Comparison of ENCODE assay signal across 8 cellular contexts in the genomic region with DNA sequence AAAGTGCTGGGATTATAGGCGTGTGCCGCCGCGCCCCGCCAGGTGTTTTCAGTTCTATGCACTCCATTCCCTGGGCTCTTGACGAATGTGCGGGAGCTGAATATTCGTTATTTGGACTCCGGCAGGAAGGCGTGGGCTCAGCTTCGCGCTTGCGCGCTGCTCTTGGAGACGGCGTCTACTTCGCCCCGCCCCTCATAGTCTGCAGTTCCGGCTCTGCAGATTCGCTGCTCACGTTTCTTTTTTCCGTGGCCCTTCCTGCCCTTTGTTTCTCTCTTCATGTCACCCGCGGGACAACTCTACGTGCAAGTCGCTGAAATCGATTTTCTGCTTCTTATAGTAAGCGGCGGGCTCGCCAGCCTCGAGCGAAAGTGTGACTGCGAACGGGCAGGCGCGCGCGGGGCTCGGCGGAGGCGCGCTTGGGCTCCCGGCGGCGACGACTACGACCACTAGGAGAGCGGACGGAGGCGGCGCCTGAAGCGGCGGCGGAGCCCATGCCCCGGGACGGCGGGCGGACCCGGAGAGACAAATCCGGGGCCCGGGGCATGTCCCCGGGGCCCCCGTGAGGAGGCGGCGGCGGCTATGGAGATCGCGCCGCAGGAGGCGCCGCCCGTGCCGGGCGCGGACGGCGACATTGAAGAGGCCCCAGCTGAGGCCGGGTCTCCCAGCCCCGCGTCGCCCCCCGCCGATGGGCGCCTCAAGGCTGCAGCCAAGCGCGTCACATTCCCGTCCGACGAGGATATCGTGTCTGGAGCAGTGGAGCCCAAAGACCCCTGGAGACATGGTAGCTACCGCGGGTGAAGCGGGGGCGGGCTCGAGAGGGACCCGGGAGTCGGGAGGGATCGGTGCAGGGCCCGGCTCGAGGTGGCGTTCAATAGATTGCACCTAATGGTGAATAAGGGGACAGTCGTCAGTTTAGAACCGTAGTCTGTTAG. TPM values are rescaled to one million over a fixed set of nuclear protein-coding genes. Genes with fewer than 3 reads are reported as not detected.
DNase-seq lines count a peak whose midpoint lies in the region; ATAC-seq and TF ChIP-seq lines count a peak whose summit lies in the region.

A gene with protein sequence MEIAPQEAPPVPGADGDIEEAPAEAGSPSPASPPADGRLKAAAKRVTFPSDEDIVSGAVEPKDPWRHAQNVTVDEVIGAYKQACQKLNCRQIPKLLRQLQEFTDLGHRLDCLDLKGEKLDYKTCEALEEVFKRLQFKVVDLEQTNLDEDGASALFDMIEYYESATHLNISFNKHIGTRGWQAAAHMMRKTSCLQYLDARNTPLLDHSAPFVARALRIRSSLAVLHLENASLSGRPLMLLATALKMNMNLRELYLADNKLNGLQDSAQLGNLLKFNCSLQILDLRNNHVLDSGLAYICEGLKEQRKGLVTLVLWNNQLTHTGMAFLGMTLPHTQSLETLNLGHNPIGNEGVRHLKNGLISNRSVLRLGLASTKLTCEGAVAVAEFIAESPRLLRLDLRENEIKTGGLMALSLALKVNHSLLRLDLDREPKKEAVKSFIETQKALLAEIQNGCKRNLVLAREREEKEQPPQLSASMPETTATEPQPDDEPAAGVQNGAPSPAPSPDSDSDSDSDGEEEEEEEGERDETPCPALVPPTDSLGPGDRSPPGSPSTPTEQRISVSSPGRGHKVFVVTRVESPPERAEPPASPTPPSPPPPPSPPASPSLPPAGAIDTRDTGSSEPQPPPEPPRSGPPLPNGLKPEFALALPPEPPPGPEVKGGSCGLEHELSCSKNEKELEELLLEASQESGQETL (plus strand): TSS at position 433 of the 932 bp plus-strand sequence. CDS start 147 bp downstream, at position 580.

- H3K4me3 Mint-ChIP-seq in activated naive CD8-positive, alpha-beta T cell treated with anti-CD3 and anti-CD28 coated beads, Interleukin-2, amount 10 ng/mL, durations not matched to agents 7 days and 5 days = peak within 1 kb of the TSS; percentile 90

- H3K27me3 ChIP-seq in GM06990 (replicated peaks; ENCODE audit: control insufficient read depth, insufficient read depth, low read length) = no peaks in the 10 kb centered on the region
- H3K27me3 ChIP-seq in ovary = no peaks in the 10 kb centered on the region
- H3K27me3 ChIP-seq in thymus (ENCODE audit: control insufficient read depth, insufficient read depth) = no peaks in the 10 kb centered on the region

- H3K27ac Mint-ChIP-seq in activated naive CD8-positive, alpha-beta T cell treated with anti-CD3 and anti-CD28 coated beads, Interleukin-2, amount 10 ng/mL, durations not matched to agents 7 days and 5 days = peak within 1 kb of the TSS; percentile 98

- H3K27me3 Mint-ChIP-seq in activated naive CD8-positive, alpha-beta T cell treated with anti-CD3 and anti-CD28 coated beads, Interleukin-2, amount 10 ng/mL, durations not matched to agents 7 days and 5 days = no peaks in the 10 kb centered on the region

- WGBS in ovary, 3 donors = 0 to 1% (median 0%) methylated on average over 65 to 103 of the region's 103 CpGs
- under 1% methylated on average over 103 of the region's 103 CpGs for WGBS in thymus

- peaks cover 50% of the 10 kb centered on the region for H3K4me1 Mint-ChIP-seq in activated naive CD8-positive, alpha-beta T cell treated with anti-CD3 and anti-CD28 coated beads, Interleukin-2, amount 10 ng/mL, durations not matched to agents 7 days and 5 days

- intact Hi-C loops in Right ventricle myocardium inferior (cut with DNase I) = loop anchor here (5.0 kb wide), 1 partner anchor 84 kb away; a partner anchor contains a TSS
- intact Hi-C loops in ovary (cut with DNase I) = no loop called here

- peak; percentile 52 for ATAC-seq in HG02623 (IDR thresholded peaks at IDR 0.05; ENCODE audit: unreplicated experiment)
- ATAC-seq in activated naive CD8-positive, alpha-beta T cell treated with anti-CD3 and anti-CD28 coated beads, Interleukin-2, amount 10 ng/mL, durations not matched to agents 7 days and 5 days (ENCODE audit: low read depth) = peak; percentile 83
- peak; percentile 90 for ATAC-seq in Right ventricle myocardium inferior

- H3K4me3 ChIP-seq in GM06990 (replicated peaks; ENCODE audit: low read depth, low read length) (peak within 1 kb of the TSS; percentile 66), ovary (peak within 1 kb of the TSS; percentile 63), thymus (ENCODE audit: low read length) (peak within 1 kb of the TSS; percentile 77)

- peak; percentile 8 for TF ChIP-seq POLR2A in ovary (IDR thresholded peaks at IDR 0.05)

- H3K27ac ChIP-seq in ovary (peak within 1 kb of the TSS; percentile 29 to 75), thymus (ENCODE audit: low read depth) (peak within 1 kb of the TSS; percentile 98)

- H3K36me3 ChIP-seq in GM06990 (ENCODE audit: control insufficient read depth, insufficient read depth, low read length) = peaks cover 14% of the 10 kb centered on the region
- no peaks in the 10 kb centered on the region for H3K36me3 ChIP-seq in ovary
- peaks cover 15% of the 10 kb centered on the region for H3K36me3 ChIP-seq in thymus (ENCODE audit: control insufficient read depth, insufficient read depth)

- H3K9me3 ChIP-seq in ovary = no peaks in the 10 kb centered on the region
- H3K9me3 ChIP-seq in thymus (ENCODE audit: control insufficient read depth) = no peaks in the 10 kb centered on the region

- no peak for TF ChIP-seq CTCF in GM06990 (IDR thresholded peaks at IDR 0.05; ENCODE audit: insufficient read depth, low read length, poor library complexity, severe bottlenecking)
- TF ChIP-seq CTCF in ovary (IDR thresholded peaks at IDR 0.05) = peak in 2 of 3 donors; percentile 9 to 33

- POLR2A ChIA-PET in activated naive CD8-positive, alpha-beta T cell treated with anti-CD3 and anti-CD28 coated beads, Interleukin-2, amount 10 ng/mL, durations not matched to agents 7 days and 5 days (lab: Charles Lee) = interaction anchor here (0.5 to 2.9 kb wide), 15 partner anchors 10 to 141 kb away, joined by 3 to 36 read pairs (median 6); a partner anchor contains a TSS

- peaks cover 10% of the 10 kb centered on the region for H3K36me3 Mint-ChIP-seq in activated naive CD8-positive, alpha-beta T cell treated with anti-CD3 and anti-CD28 coated beads, Interleukin-2, amount 10 ng/mL, durations not matched to agents 7 days and 5 days

- H3K4me1 ChIP-seq in ovary (ENCODE audit: insufficient read depth) = peaks cover 26% of the 10 kb centered on the region
- H3K4me1 ChIP-seq in thymus (ENCODE audit: control insufficient read depth, insufficient read depth, low read length) = peaks cover 23% of the 10 kb centered on the region

- H3K9me3 Mint-ChIP-seq in activated naive CD8-positive, alpha-beta T cell treated with anti-CD3 and anti-CD28 coated beads, Interleukin-2, amount 10 ng/mL, durations not matched to agents 7 days and 5 days = no peaks in the 10 kb centered on the region

- TF ChIP-seq EP300 in ovary (IDR thresholded peaks at IDR 0.05) = no peak

- peak; percentile 89 for DNase-seq in GM06990 (ENCODE audit: extremely low read depth, insufficient read length)
- DNase-seq in NCI-H1417 treated with DMSO at 0.1 percent for 48 hours (lab: John Stamatoyannopoulos, UW) = peak; percentile 70
- peak; percentile 65 to 85 for DNase-seq in SW 1271 (lab: John Stamatoyannopoulos, UW)
- DNase-seq in activated naive CD8-positive, alpha-beta T cell treated with anti-CD3 and anti-CD28 coated beads, Interleukin-2, amount 10 ng/mL, durations not matched to agents 7 days and 5 days = peak; percentile 88
- DNase-seq in Right ventricle myocardium inferior (ENCODE audit: missing footprints) = peak; percentile 97
- DNase-seq in ovary = peak; percentile 91 to 96 (median 93)

RNA-seq across cellular contexts. Expression of the gene that starts here (rescaled TPM):
- total RNA-seq in activated naive CD8-positive, alpha-beta T cell treated with anti-CD3 and anti-CD28 coated beads, Interleukin-2, amount 10 ng/mL, durations not matched to agents 7 days and 5 days = 10 to 100 TPM; 29.5 to 31.9 TPM
- total RNA-seq in Right ventricle myocardium inferior (15.1 TPM), ovary (10 to 100 TPM; 18.5 to 28.4 (median 23.1) TPM)
- polyA plus RNA-seq in ovary (10 to 100 TPM in 1 of 2 donors, 1 to 10 TPM in 1; 5.5 to 19.5 TPM), thymus (39.3 TPM)

Comparison
In these comparisons a context has a peak if more than half of its experiments do, and no peak if none do; other contexts are left out.
1. Peak in every context shown above with its lines: DNase-seq, ATAC-seq, H3K4me3 ChIP-seq and H3K27ac ChIP-seq.